Comparison of ENCODE assay signal across 8 cellular contexts in the genomic region with DNA sequence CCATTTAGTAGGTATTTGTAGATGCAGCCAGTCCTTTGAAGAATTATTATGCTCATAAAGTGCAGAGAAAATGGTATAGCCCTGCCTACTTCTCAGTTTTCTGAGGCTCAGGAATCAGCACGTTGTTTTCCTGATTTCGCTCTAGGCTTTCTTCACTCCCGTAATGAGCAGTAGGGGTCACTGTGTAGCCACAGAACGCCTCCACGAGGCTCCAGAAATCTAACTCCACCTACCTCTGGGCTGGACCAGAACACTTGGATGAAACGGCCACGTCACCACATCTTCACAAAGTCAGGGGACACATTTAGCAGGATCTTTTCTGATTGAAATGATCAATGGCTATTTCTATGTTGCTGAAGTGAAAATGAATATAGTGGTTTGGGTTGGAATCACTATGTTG. TPM values are rescaled to one million over a fixed set of nuclear protein-coding genes. Genes with fewer than 3 reads are reported as not detected.
DNase-seq lines count a peak whose midpoint lies in the region; ATAC-seq and TF ChIP-seq lines count a peak whose summit lies in the region.

No MANE protein-coding gene starts in this region.

- in situ Hi-C loops in Caki2 (cut with HindIII; ENCODE audit: low pct_unique_long_range_greater_than_20kb, low sequenced_read_pairs) (no loop called here), astrocyte of the spinal cord (cut with HindIII; ENCODE audit: low sequenced_read_pairs) (no loop called here)

- H3K4me1 ChIP-seq in hepatocyte (ENCODE audit: insufficient read depth), result no peaks in the 10 kb centered on the region

- no peak overlapping the region for H3K27ac ChIP-seq in hepatocyte

- H4K20me1 ChIP-seq in hepatocyte (ENCODE audit: insufficient read depth, poor library complexity, severe bottlenecking), result no peaks in the 10 kb centered on the region

- H3K9me3 ChIP-seq in hepatocyte (ENCODE audit: low read depth), result no peaks in the 10 kb centered on the region

- peak; percentile 57 for DNase-seq in Caki2 (ENCODE audit: low read depth)
- DNase-seq in NCI-H187 (lab: John Stamatoyannopoulos, UW), result peak; percentile 31 to 33
- peak in 4 of 5 experiments; percentile 24 to 66 (median 34) for DNase-seq in T-helper 2 cell
- DNase-seq in astrocyte of the spinal cord (ENCODE audit: low read depth, low spot score), result peak; percentile 81
- DNase-seq in hepatocyte (ENCODE audit: low spot score), result peak; percentile 91
- DNase-seq in skeletal muscle cell (ENCODE audit: low read depth), result peak; percentile 53
- DNase-seq in GOT3 (lab: John Stamatoyannopoulos, UW), result no peak

- H3K4me3 ChIP-seq in astrocyte of the spinal cord (ENCODE audit: low read depth, low read length), result no peak overlapping the region
- H3K4me3 ChIP-seq in hepatocyte, result no peak overlapping the region
- no peak overlapping the region for H3K4me3 ChIP-seq in skeletal muscle cell (ENCODE audit: low read depth, low read length)

- no peak overlapping the region for H2AFZ ChIP-seq in hepatocyte

- 1% methylated on average over 7 of the region's 7 CpGs for WGBS in hepatocyte (ENCODE audit: low lambda C conversion rate, missing lambda C conversion rate)

- TF ChIP-seq CTCF in astrocyte of the spinal cord (IDR thresholded peaks at IDR 0.05; ENCODE audit: low read depth, low read length) (peak; percentile 76), hepatocyte (IDR thresholded peaks at IDR 0.05; ENCODE audit: poor library complexity) (peak; percentile 79)

- H3K9me2 ChIP-seq in hepatocyte (replicated peaks; ENCODE audit: insufficient read depth), result no peaks in the 10 kb centered on the region

- no peak overlapping the region for H3K4me2 ChIP-seq in hepatocyte

- no peaks in the 10 kb centered on the region for H3K36me3 ChIP-seq in hepatocyte (replicated peaks; ENCODE audit: insufficient read depth, low read depth)

- ATAC-seq in GM21717 (IDR thresholded peaks at IDR 0.05; ENCODE audit: unreplicated experiment), result peak; percentile 68

- no peaks in the 10 kb centered on the region for H3K79me2 ChIP-seq in hepatocyte

- no peaks in the 10 kb centered on the region for H3K27me3 ChIP-seq in hepatocyte

RNA-seq across cellular contexts. Expression of a gene that starts 49.8 kb away (rescaled TPM):
- total RNA-seq in Caki2 (2014; rRNA removed; shearing (Covaris generic); ENCODE audit: low replicate concordance), result 137 and 162 TPM in 2 replicates
- 63.2 and 77.1 TPM in 2 replicates for total RNA-seq in hepatocyte
- 104 and 121 TPM in 2 replicates for polyA plus RNA-seq in hepatocyte
